Comparison of ENCODE assay signal across 8 cellular contexts in the genomic region with DNA sequence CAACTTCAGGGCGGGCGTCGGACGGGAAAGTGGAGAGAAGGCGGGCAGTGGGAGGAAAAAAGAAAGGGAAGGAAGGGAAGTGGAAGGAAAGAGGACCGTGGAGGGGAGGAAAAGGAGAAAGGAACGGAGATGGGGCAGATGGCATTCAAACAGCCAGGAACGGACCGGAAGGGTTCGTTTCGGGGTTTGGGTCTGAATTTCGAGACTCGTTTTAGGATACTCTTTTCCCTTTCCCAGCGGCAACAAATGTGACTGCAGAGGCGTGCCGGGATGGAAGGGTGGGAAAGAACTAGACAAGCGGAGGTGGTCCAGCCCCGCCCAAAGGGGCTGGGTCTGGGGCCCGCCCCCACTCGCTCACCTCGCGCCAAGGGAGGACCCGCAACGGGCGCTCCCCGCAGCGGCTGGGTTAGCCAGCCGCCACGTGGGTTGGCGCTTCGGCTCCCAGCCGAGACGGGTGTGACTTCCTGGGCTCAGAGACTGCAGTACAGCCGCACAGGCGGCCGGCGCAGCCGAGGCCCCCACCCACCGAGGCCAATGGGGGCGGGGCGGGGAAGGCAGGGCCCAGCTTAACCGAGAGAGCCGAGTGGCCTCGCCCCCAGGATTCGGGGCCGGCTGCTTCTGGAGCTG. TPM values are rescaled to one million over a fixed set of nuclear protein-coding genes. Genes with fewer than 3 reads are reported as not detected.
DNase-seq lines count a peak whose midpoint lies in the region; ATAC-seq and TF ChIP-seq lines count a peak whose summit lies in the region.

No MANE protein-coding gene starts in this region.

- H3K9me3 ChIP-seq in vagina = no peaks in the 10 kb centered on the region

- DNase-seq in Ammon's horn (ENCODE audit: low spot score) = peak; percentile 67
- DNase-seq in NCI-H524 (lab: John Stamatoyannopoulos, UW) = peak; percentile 85 to 93
- DNase-seq in activated T-cell treated with anti-CD3 and anti-CD28 coated beads, Interleukin-2, amount 50 U/mL, for 24 hours = peak; percentile 62
- DNase-seq in fibroblast of the aortic adventitia (ENCODE audit: low read depth) = peak; percentile 93
- DNase-seq in myocyte (ENCODE audit: low read depth) = peak; percentile 93
- DNase-seq in vagina (ENCODE audit: extremely low spot score in 2 of 2) = no peak

- H3K27me3 ChIP-seq in vagina = peaks cover 6% of the 10 kb centered on the region

- peak in 1 of 2 donors; percentile 13 for TF ChIP-seq POLR2A in vagina (IDR thresholded peaks at IDR 0.05)

- H3K4me3 Mint-ChIP-seq in activated T-cell treated with anti-CD3 and anti-CD28 coated beads, Interleukin-2, amount 50 U/mL, for 24 hours = peak overlapping the region; percentile 81

- H3K4me1 Mint-ChIP-seq in activated T-cell treated with anti-CD3 and anti-CD28 coated beads, Interleukin-2, amount 50 U/mL, for 24 hours (ENCODE audit: low read depth) = peaks cover 37% of the 10 kb centered on the region

- H3K36me3 ChIP-seq in vagina = no peaks in the 10 kb centered on the region

- no peaks in the 10 kb centered on the region for H3K9me3 Mint-ChIP-seq in activated T-cell treated with anti-CD3 and anti-CD28 coated beads, Interleukin-2, amount 50 U/mL, for 24 hours

- TF ChIP-seq CTCF in fibroblast of the aortic adventitia (IDR thresholded peaks at IDR 0.05; ENCODE audit: insufficient read depth, low read length) (peak; percentile 5), vagina (IDR thresholded peaks at IDR 0.05) (no peak)

- H3K4me3 ChIP-seq in fibroblast of the aortic adventitia (ENCODE audit: low read depth, low read length) (peak overlapping the region; percentile 92), vagina (peak overlapping the region; percentile 51 to 57)

- H3K27me3 Mint-ChIP-seq in activated T-cell treated with anti-CD3 and anti-CD28 coated beads, Interleukin-2, amount 50 U/mL, for 24 hours = peaks cover 90% of the 10 kb centered on the region

- peak overlapping the region; percentile 73 for H3K27ac ChIP-seq in vagina

- peak; percentile 51 for ATAC-seq in GM18868 (IDR thresholded peaks at IDR 0.05; ENCODE audit: unreplicated experiment)
- peak; percentile 37 for ATAC-seq in HG03095 (IDR thresholded peaks at IDR 0.05; ENCODE audit: unreplicated experiment)

- intact Hi-C loops in vagina (cut with DNase I) = loop anchor here (10.0 kb wide), 1 partner anchor 1119 kb away; no protein-coding TSS in a partner anchor

- no peaks in the 10 kb centered on the region for H3K36me3 Mint-ChIP-seq in activated T-cell treated with anti-CD3 and anti-CD28 coated beads, Interleukin-2, amount 50 U/mL, for 24 hours (ENCODE audit: low read depth)

- H3K4me1 ChIP-seq in vagina = peaks cover 23% of the 10 kb centered on the region

- no peak overlapping the region for H3K27ac Mint-ChIP-seq in activated T-cell treated with anti-CD3 and anti-CD28 coated beads, Interleukin-2, amount 50 U/mL, for 24 hours

RNA-seq across cellular contexts. Expression of gene VCAN, which starts 2.7 kb away (rescaled TPM):
- total RNA-seq in fibroblast of the aortic adventitia (ENCODE audit: low replicate concordance) = 455 and 1,493 TPM in 2 replicates
- 137 and 177 TPM in 2 replicates for total RNA-seq in myocyte
- 120 TPM for polyA plus RNA-seq in myocyte (2012)
- total RNA-seq in vagina = 71.2 TPM

Comparison
In these comparisons a context has a peak if more than half of its experiments do, and no peak if none do; other contexts are left out.
1. DNase-seq: peak in Ammon's horn (single experiment), NCI-H524 (2 of 2), activated T-cell treated with anti-CD3 and anti-CD28 coated beads, Interleukin-2, amount 50 U/mL, for 24 hours (single experiment), fibroblast of the aortic adventitia (single experiment) and myocyte (single experiment); none in vagina (0 of 2).